ENCODE assay signal across 8 cellular contexts in the genomic region with DNA sequence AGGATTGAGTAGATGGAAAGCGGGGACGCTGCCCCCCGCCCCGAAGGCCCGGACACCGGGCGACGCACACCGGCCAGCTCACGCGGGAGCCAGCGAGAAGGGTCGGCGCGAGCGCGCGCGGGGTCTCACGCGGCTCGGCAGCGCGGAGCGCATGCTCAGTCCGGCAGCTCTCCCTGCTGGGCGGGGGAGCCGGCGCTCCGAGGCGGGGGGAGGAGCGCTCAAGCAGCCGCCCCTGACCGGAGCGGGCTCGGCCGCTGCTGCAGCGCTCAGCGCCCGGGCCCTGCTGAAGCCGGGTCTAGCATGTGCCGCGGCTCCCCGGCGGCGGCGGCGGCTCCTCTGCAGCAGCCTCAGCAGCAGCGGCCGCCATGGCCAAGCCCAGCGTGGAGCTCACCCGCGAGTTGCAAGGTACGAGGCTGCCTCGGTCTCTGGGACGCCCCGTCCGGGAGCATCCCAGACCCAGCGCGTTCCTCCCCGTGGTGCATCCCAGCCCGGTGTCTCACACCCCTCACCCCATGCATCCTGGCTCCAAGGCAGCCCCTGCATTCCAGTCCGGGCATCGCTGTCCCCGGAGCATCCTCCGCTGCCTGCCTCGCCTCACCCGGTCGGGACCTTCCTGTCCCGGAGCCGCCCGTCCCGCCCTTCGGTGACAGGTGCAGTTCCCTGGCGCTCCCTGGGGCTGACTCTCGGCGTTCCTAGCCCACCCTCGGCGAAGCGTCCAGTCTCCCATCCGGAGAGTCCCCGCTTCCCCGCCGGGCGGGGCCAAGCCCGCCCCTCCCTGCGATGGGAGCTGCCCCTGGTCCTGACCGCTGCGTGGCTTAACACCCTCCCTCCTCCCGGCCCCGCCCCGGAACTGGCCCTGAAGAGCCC. TPM values are rescaled to one million over a fixed set of nuclear protein-coding genes. Genes with fewer than 3 reads are reported as not detected.
DNase-seq lines count a peak whose midpoint lies in the region; ATAC-seq and TF ChIP-seq lines count a peak whose summit lies in the region.

A gene with protein sequence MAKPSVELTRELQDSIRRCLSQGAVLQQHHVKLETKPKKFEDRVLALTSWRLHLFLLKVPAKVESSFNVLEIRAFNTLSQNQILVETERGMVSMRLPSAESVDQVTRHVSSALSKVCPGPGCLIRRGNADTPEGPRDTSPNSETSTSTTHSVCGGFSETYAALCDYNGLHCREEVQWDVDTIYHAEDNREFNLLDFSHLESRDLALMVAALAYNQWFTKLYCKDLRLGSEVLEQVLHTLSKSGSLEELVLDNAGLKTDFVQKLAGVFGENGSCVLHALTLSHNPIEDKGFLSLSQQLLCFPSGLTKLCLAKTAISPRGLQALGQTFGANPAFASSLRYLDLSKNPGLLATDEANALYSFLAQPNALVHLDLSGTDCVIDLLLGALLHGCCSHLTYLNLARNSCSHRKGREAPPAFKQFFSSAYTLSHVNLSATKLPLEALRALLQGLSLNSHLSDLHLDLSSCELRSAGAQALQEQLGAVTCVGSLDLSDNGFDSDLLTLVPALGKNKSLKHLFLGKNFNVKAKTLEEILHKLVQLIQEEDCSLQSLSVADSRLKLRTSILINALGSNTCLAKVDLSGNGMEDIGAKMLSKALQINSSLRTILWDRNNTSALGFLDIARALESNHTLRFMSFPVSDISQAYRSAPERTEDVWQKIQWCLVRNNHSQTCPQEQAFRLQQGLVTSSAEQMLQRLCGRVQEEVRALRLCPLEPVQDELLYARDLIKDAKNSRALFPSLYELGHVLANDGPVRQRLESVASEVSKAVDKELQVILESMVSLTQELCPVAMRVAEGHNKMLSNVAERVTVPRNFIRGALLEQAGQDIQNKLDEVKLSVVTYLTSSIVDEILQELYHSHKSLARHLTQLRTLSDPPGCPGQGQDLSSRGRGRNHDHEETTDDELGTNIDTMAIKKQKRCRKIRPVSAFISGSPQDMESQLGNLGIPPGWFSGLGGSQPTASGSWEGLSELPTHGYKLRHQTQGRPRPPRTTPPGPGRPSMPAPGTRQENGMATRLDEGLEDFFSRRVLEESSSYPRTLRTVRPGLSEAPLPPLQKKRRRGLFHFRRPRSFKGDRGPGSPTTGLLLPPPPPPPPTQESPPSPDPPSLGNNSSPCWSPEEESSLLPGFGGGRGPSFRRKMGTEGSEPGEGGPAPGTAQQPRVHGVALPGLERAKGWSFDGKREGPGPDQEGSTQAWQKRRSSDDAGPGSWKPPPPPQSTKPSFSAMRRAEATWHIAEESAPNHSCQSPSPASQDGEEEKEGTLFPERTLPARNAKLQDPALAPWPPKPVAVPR (N-terminal part only) (plus strand): TSS at position 221 of the 867 bp plus-strand sequence. CDS start 145 bp downstream, at position 366.

- TF ChIP-seq CTCF in DND-41 (IDR thresholded peaks at IDR 0.05; ENCODE audit: borderline replicate concordance, extremely low read depth, low read length, poor library complexity, severe bottlenecking) (no peak), osteocyte (IDR thresholded peaks at IDR 0.05) (no peak)

- H3K9ac ChIP-seq in DND-41 (ENCODE audit: low read depth, low read length), result peak within 1 kb of the TSS; percentile 76

- peak within 1 kb of the TSS; percentile 34 to 62; a peak in 3 of 4 replicates for H3K4me3 ChIP-seq in DND-41 (ENCODE audit: low read depth in 1 of 2, low read length in 2 of 2)
- peak within 1 kb of the TSS; percentile 66 for H3K4me3 ChIP-seq in Jurkat, Clone E6-1 (ENCODE audit: low read length)
- H3K4me3 ChIP-seq in urinary bladder (ENCODE audit: low read depth, low read length), result peak within 1 kb of the TSS; percentile 73

- H3K27ac ChIP-seq in DND-41 (ENCODE audit: low read length) (peak within 1 kb of the TSS; percentile 54), urinary bladder (ENCODE audit: low read depth) (no peak within 1 kb of the TSS)

- H3K4me1 ChIP-seq in DND-41 (ENCODE audit: insufficient read depth, low read length) (peaks cover 26% of the 10 kb centered on the region), urinary bladder (ENCODE audit: insufficient read depth) (no peaks in the 10 kb centered on the region)

- H3K79me2 ChIP-seq in DND-41 (ENCODE audit: insufficient read depth, low read length), result no peaks in the 10 kb centered on the region

- H3K4me3 Mint-ChIP-seq in activated naive CD8-positive, alpha-beta T cell treated with anti-CD3 and anti-CD28 coated beads for 36 hours, result peak within 1 kb of the TSS; percentile 69
- peak within 1 kb of the TSS; percentile 73 for H3K4me3 Mint-ChIP-seq in osteocyte (ENCODE audit: unreplicated experiment)

- no peaks in the 10 kb centered on the region for H3K9me3 ChIP-seq in DND-41 (ENCODE audit: insufficient read depth, low read length, severe bottlenecking)

- no peaks in the 10 kb centered on the region for H3K36me3 Mint-ChIP-seq in activated naive CD8-positive, alpha-beta T cell treated with anti-CD3 and anti-CD28 coated beads for 36 hours
- no peaks in the 10 kb centered on the region for H3K36me3 Mint-ChIP-seq in osteocyte (ENCODE audit: unreplicated experiment)

- peaks cover 14% of the 10 kb centered on the region for H3K4me1 Mint-ChIP-seq in activated naive CD8-positive, alpha-beta T cell treated with anti-CD3 and anti-CD28 coated beads for 36 hours
- H3K4me1 Mint-ChIP-seq in osteocyte (ENCODE audit: unreplicated experiment), result peaks cover 10% of the 10 kb centered on the region

- no peak within 1 kb of the TSS for H3K27ac Mint-ChIP-seq in activated naive CD8-positive, alpha-beta T cell treated with anti-CD3 and anti-CD28 coated beads for 36 hours
- H3K27ac Mint-ChIP-seq in osteocyte (ENCODE audit: unreplicated experiment), result peak within 1 kb of the TSS; percentile 27

- H3K27me3 ChIP-seq in DND-41 (ENCODE audit: insufficient read depth, low read length, poor library complexity), result no peaks in the 10 kb centered on the region

- H4K20me1 ChIP-seq in DND-41 (ENCODE audit: insufficient read depth, low read length), result 0 out of 2 replicates have a peak, but pooled peaks cover 2% of the 10 kb centered on the region

- no peaks in the 10 kb centered on the region for H3K9me3 Mint-ChIP-seq in activated naive CD8-positive, alpha-beta T cell treated with anti-CD3 and anti-CD28 coated beads for 36 hours
- no peaks in the 10 kb centered on the region for H3K9me3 Mint-ChIP-seq in osteocyte (ENCODE audit: unreplicated experiment)

- peak within 1 kb of the TSS; percentile 78 for H3K4me2 ChIP-seq in DND-41 (ENCODE audit: insufficient read depth, low read length)

- H3K27me3 Mint-ChIP-seq in activated naive CD8-positive, alpha-beta T cell treated with anti-CD3 and anti-CD28 coated beads for 36 hours, result peaks cover 3% of the 10 kb centered on the region
- H3K27me3 Mint-ChIP-seq in osteocyte (ENCODE audit: unreplicated experiment), result peaks cover 51% of the 10 kb centered on the region

- DNase-seq in DND-41 (peak; percentile 73), SK-MEL-5 (ENCODE audit: low read depth, low spot score) (peak; percentile 57), Right ventricle myocardium superior (peak; percentile 80), osteocyte (ENCODE audit: extremely low spot score, unreplicated experiment) (no peak)
- DNase-seq in Jurkat, Clone E6-1 (ENCODE audit: low read depth, low spot score), result no peak
- peak; percentile 72 for DNase-seq in activated naive CD8-positive, alpha-beta T cell treated with anti-CD3 and anti-CD28 coated beads for 36 hours

- under 1% methylated on average over 92 of the region's 92 CpGs for WGBS in urinary bladder

- no peaks in the 10 kb centered on the region for H3K36me3 ChIP-seq in DND-41 (ENCODE audit: insufficient read depth, low read length)
- H3K36me3 ChIP-seq in urinary bladder (ENCODE audit: insufficient read depth), result no peaks in the 10 kb centered on the region

- ATAC-seq in DND-41 (ENCODE audit: insufficient read depth, low read depth) (peak; percentile 83), GM21529 (IDR thresholded peaks at IDR 0.05; ENCODE audit: unreplicated experiment) (peak; percentile 76), Right ventricle myocardium superior (ENCODE audit: poor library complexity) (peak; percentile 96)

- intact Hi-C loops in Right ventricle myocardium superior (cut with DNase I), result no loop called here

- peak within 1 kb of the TSS; percentile 80 for H2AFZ ChIP-seq in DND-41 (ENCODE audit: low read depth, low read length)

- in situ Hi-C loops in SK-MEL-5 (cut with HindIII; ENCODE audit: low pct_unique_long_range_greater_than_20kb, low sequenced_read_pairs), result no loop called here

RNA-seq across cellular contexts. Expression of the gene that starts here (rescaled TPM):
- polyA plus RNA-seq in Jurkat, Clone E6-1 (2012; ENCODE audit: insufficient read depth, insufficient read length), result 3.2 TPM
- 0.29 and 0.66 TPM in 2 replicates for total RNA-seq in SK-MEL-5 (2014; rRNA removed; shearing (Covaris generic))
- 0.48 and 0.58 TPM in 2 replicates for polyA plus RNA-seq in SK-MEL-5 (2015; cell fraction: cytosol; rRNA removed)
- polyA plus RNA-seq in SK-MEL-5 (2015; cell fraction: nucleus; rRNA removed), result 3.0 and 5.1 TPM in 2 replicates
- under 1 TPM; 0.43 to 0.56 TPM for total RNA-seq in activated naive CD8-positive, alpha-beta T cell treated with anti-CD3 and anti-CD28 coated beads for 36 hours
- total RNA-seq in Right ventricle myocardium superior (0.08 TPM), osteocyte (0.31 and 0.35 TPM in 2 replicates), urinary bladder (1.5 TPM)
- 0.33 TPM for polyA plus RNA-seq in urinary bladder

Comparison
In these comparisons a context has a peak if more than half of its experiments do, and no peak if none do; other contexts are left out.
1. Peak in DNase-seq in activated naive CD8-positive, alpha-beta T cell treated with anti-CD3 and anti-CD28 coated beads for 36 hours; RNA of the gene not detected or under 1 TPM.
2. Peak in DNase-seq and ATAC-seq in Right ventricle myocardium superior; RNA of the gene not detected or under 1 TPM.
3. DNase-seq: peak in DND-41 (single experiment) and SK-MEL-5 (single experiment); none in Jurkat, Clone E6-1 (single experiment) and osteocyte (single experiment).
4. Peak in every context shown above with its lines, with median percentiles within 50 percentile points of each other: ATAC-seq and H3K4me3 ChIP-seq.